In the genomic region with DNA sequence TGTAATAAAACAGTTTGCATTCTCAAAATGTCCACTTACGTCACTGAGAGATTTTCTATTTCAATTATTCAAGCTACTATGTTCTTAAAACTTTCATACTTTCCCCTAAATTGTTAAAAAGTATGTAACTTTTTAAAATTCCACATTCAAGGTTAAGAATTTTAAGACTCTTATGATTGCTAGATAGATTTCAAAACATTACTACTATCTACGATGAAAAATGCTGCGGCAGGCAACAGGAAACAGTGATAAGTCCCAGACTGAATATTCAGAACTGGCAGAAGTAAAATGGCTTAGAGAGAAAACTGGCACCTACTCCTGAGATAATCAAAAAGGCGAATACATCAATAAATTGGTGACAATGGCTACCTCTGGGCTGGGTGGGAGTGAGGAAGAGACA, we compare ENCODE assay signal across 18 cellular contexts. TPM values are rescaled to one million over a fixed set of nuclear protein-coding genes. Genes with fewer than 3 reads are reported as not detected.
DNase-seq lines count a peak whose midpoint lies in the region; ATAC-seq and TF ChIP-seq lines count a peak whose summit lies in the region.
"Had no signal": no experiment of that assay in that cellular context is flagged by ENCODE, and none has a peak within 500 bp of the region (broad histone marks: within the 10 kb centered on the region; RNA-seq: fewer than 3 reads in every experiment).

No MANE protein-coding gene starts in this region.

- H3K9me1 ChIP-seq in IMR-90 (ENCODE audit: insufficient read depth, low read length) = peaks cover 8% of the 10 kb centered on the region; the same call in 1 of the 2 replicates

- no peak overlapping the region for H3K4me3 ChIP-seq in A673 (ENCODE audit: low read depth, low read length, poor library complexity, severe bottlenecking)
- H3K4me3 ChIP-seq in IMR-90 (ENCODE audit: insufficient read depth, low read depth, low read length) = no peak overlapping the region
- no peak overlapping the region for H3K4me3 ChIP-seq in coronary artery
- no peak overlapping the region for H3K4me3 ChIP-seq in neural progenitor cell

- H3K4me1 Mint-ChIP-seq in neural progenitor cell = peaks cover 11% of the 10 kb centered on the region

- H3K14ac ChIP-seq in IMR-90 (replicated peaks; ENCODE audit: low read depth, low read length) = peak overlapping the region; percentile 7; the same call in 1 of the 2 replicates

- no peaks in the 10 kb centered on the region for H3K27me3 ChIP-seq in A673 (replicated peaks; ENCODE audit: insufficient read depth, low read depth, low read length, poor library complexity)
- no peaks in the 10 kb centered on the region for H3K27me3 ChIP-seq in IMR-90 (ENCODE audit: control insufficient read depth, insufficient read depth, low read length)
- no peaks in the 10 kb centered on the region for H3K27me3 ChIP-seq in neural progenitor cell

- H4K91ac ChIP-seq in IMR-90 (ENCODE audit: insufficient read depth, low read depth, low read length) = no peak overlapping the region

- POLR2A ChIA-PET in A673 (lab: Charles Lee; ENCODE audit: low non-redundant PET) (no interaction called here), IMR-90 (lab: Charles Lee; ENCODE audit: unreplicated experiment) (no interaction called here)

- dilution Hi-C loops in IMR-90 (cut with HindIII; ENCODE audit: low sequenced_read_pairs, unreplicated experiment) = no loop called here

- peaks cover 100% of the 10 kb centered on the region for H3K79me2 ChIP-seq in neural progenitor cell (ENCODE audit: low read depth)

- no peak for TF ChIP-seq RAD21 in IMR-90 (IDR thresholded peaks at IDR 0.05; ENCODE audit: low read length)

- H3K4me1 ChIP-seq in A673 (ENCODE audit: insufficient read depth, low read length, poor library complexity, severe bottlenecking) (peaks cover 48% of the 10 kb centered on the region), IMR-90 (ENCODE audit: control insufficient read depth, insufficient read depth, low read length) (peaks cover 13% of the 10 kb centered on the region), neural progenitor cell (peaks cover 3% of the 10 kb centered on the region)

- no peak overlapping the region for H3K4me3 Mint-ChIP-seq in neural progenitor cell
- H3K4me3 Mint-ChIP-seq: CD14-positive monocyte, HFFc6 had no signal

- peak overlapping the region; percentile 11 for H2BK5ac ChIP-seq in IMR-90 (ENCODE audit: low read depth, low read length, poor library complexity, severe bottlenecking)

- DNase-seq in A673 (ENCODE audit: low spot score) (no peak), IMR-90 (no peak), coronary artery (ENCODE audit: low spot score) (no peak), neural progenitor cell (ENCODE audit: low spot score) (no peak), NCI-H187 (lab: John Stamatoyannopoulos, UW) (no peak)
- DNase-seq in stimulated activated CD4-positive, alpha-beta T cell treated with anti-CD3 and anti-CD28 coated beads, Interleukin-1b, Interleukin-23, amount 100 ng/mL, for 48 hours = no peak
- DNase-seq in activated CD8-positive, alpha-beta memory T cell treated with anti-CD3 and anti-CD28 coated beads, Interleukin-2, amount 50 U/mL, for 4 hours = no peak
- DNase-seq: ACHN, AML-193, DMS 273 treated with DMSO at 0.1 percent for 48 hours, HFFc6, KBM-7, MV-4-11, NCI-H1417, NCI-H2029 treated with DMSO at 0.1 percent for 48 hours, NCI-H748 treated with DMSO at 0.1 percent for 48 hours, PC-3 had no signal

- H3K4ac ChIP-seq in IMR-90 (ENCODE audit: low read depth, low read length) = no peak overlapping the region

- H3K79me1 ChIP-seq in IMR-90 (ENCODE audit: low read depth in 1 of 2, low read length in 2 of 2) = peaks cover 0 to 36% of the 10 kb centered on the region in 2 experiments; a peak in 3 of 4 replicates

- H3K18ac ChIP-seq in IMR-90 (ENCODE audit: low read depth, low read length) = peak overlapping the region; percentile 29; the same call in 1 of the 2 replicates

- no CpG with 5 or more reads among the region's 4 CpGs for WGBS in IMR-90 (ENCODE audit: extremely low coverage in 2 of 2, insufficient read length in 1 of 2), 2 experiments

- H2BK120ac ChIP-seq in IMR-90 (ENCODE audit: low read depth, low read length) = no peak overlapping the region

- no peaks in the 10 kb centered on the region for H3K36me3 ChIP-seq in A673 (ENCODE audit: insufficient read depth, low read length, poor library complexity, severe bottlenecking)
- H3K36me3 ChIP-seq in IMR-90 (ENCODE audit: control insufficient read depth, insufficient read depth, low read length) = peaks cover 2% of the 10 kb centered on the region
- no peaks in the 10 kb centered on the region for H3K36me3 ChIP-seq in neural progenitor cell

- 0 out of 4 replicates have a peak overlapping the region, but pooled peaks of 1 of the 2 experiments have one; percentile 33 for H4K8ac ChIP-seq in IMR-90 (ENCODE audit: low read depth in 2 of 2, low read length in 2 of 2)

- H3K36me3 Mint-ChIP-seq in neural progenitor cell = no peaks in the 10 kb centered on the region

- in situ Hi-C loops in IMR-90 (cut with MboI; ENCODE audit: low sequenced_read_pairs) = no loop called here

- no peaks in the 10 kb centered on the region for H3F3A ChIP-seq in neural progenitor cell (ENCODE audit: low read depth)

- CTCF ChIA-PET in A673 (lab: Charles Lee) (no interaction called here), IMR-90 (lab: Yijun Ruan, JAX) (interaction anchor here (0.7 to 3.8 kb wide), 4 partner anchors 14 to 123 kb away, joined by 3 to 32 read pairs (median 8); no protein-coding TSS in a partner anchor)

- TF ChIP-seq CTCF in A673 (conservative IDR thresholded peaks at IDR 0.05; ENCODE audit: low read depth, low read length) (no peak), IMR-90 (conservative IDR thresholded peaks at IDR 0.05; ENCODE audit: low read depth, low read length) (no peak), coronary artery (IDR thresholded peaks at IDR 0.05) (no peak), neural progenitor cell (IDR thresholded peaks at IDR 0.05) (no peak)

- H3K27ac ChIP-seq in A673 (ENCODE audit: low read depth, low read length, poor library complexity, severe bottlenecking) (peak overlapping the region; percentile 48), IMR-90 (ENCODE audit: insufficient read depth, low read length) (no peak overlapping the region), coronary artery (peak overlapping the region; percentile 30 to 75), neural progenitor cell (no peak overlapping the region)

- H4K20me1 ChIP-seq in IMR-90 (ENCODE audit: insufficient read depth, low read length) (peaks cover 71% of the 10 kb centered on the region), neural progenitor cell (ENCODE audit: low read depth) (peaks cover 55% of the 10 kb centered on the region)

- H3K9ac ChIP-seq in IMR-90 (ENCODE audit: low read depth, low read length) (no peak overlapping the region; the same call in 1 of the 2 replicates), neural progenitor cell (no peak overlapping the region)

- no peak for TF ChIP-seq POLR2A in IMR-90 (IDR thresholded peaks at IDR 0.05; ENCODE audit: low read depth, low read length)

- peak overlapping the region; percentile 22; the same call in 1 of the 2 replicates for H3K4me2 ChIP-seq in IMR-90 (ENCODE audit: low read depth, low read length)
- H3K4me2 ChIP-seq in neural progenitor cell = no peak overlapping the region

- ATAC-seq in IMR-90 (ENCODE audit: low read depth) = no peak
- ATAC-seq: PC-3 had no signal

- H3K27ac Mint-ChIP-seq in neural progenitor cell = peak overlapping the region; percentile 26
- H3K27ac Mint-ChIP-seq: CD14-positive monocyte, HFFc6 had no signal

- H3K56ac ChIP-seq in IMR-90 (ENCODE audit: extremely low read depth, insufficient read depth, low read length) = no peak overlapping the region

- peak overlapping the region; percentile 31; the same call in 1 of the 2 replicates for H3K23ac ChIP-seq in IMR-90 (ENCODE audit: low read depth, low read length)

- intact Hi-C loops in A673 (cut with micrococcal nuclease; ENCODE audit: unreplicated experiment) (loop anchor here (5.0 kb wide), 1 partner anchor 102 kb away; no protein-coding TSS in a partner anchor), IMR-90 (cut with micrococcal nuclease) (no loop called here)

- H4K5ac ChIP-seq in IMR-90 (ENCODE audit: low read depth, low read length) = peak overlapping the region; percentile 18; the same call in 1 of the 2 replicates

- no peak overlapping the region for H2AFZ ChIP-seq in IMR-90 (replicated peaks; ENCODE audit: low read length, poor library complexity)
- no peak overlapping the region for H2AFZ ChIP-seq in neural progenitor cell (replicated peaks)

- no peaks in the 10 kb centered on the region for H3K27me3 Mint-ChIP-seq in neural progenitor cell (ENCODE audit: insufficient read depth, low read depth)

- H3K9me3 Mint-ChIP-seq in neural progenitor cell = no peaks in the 10 kb centered on the region
- H3K9me3 Mint-ChIP-seq: CD14-positive monocyte, HFFc6 had no signal

- H2AK5ac ChIP-seq in IMR-90 (ENCODE audit: low read depth, low read length) = 0 out of 2 replicates have a peak overlapping the region, but pooled peaks have one; percentile 64

- no peak overlapping the region for H2BK20ac ChIP-seq in IMR-90 (ENCODE audit: low read depth, low read length)

- H2AK9ac ChIP-seq in IMR-90 (replicated peaks; ENCODE audit: low read depth, low read length, poor library complexity) = no peak overlapping the region

- H3K9me3 ChIP-seq in A673 (ENCODE audit: low read depth, low read length, poor library complexity, severe bottlenecking) (no peaks in the 10 kb centered on the region), IMR-90 (ENCODE audit: control insufficient read depth, insufficient read depth, low read length) (no peaks in the 10 kb centered on the region), neural progenitor cell (ENCODE audit: low read depth) (no peaks in the 10 kb centered on the region)

- H2BK15ac ChIP-seq in IMR-90 (ENCODE audit: low read depth, low read length) = no peak overlapping the region

- BruUV-seq in A673 (replicated peaks; lab: Mats Ljungman, UMichigan) (no TSS peak), IMR-90 (replicated peaks; lab: Mats Ljungman, UMichigan) (no TSS peak)

TF ChIP-seq in IMR-90, 13 proteins besides CTCF, POLR2A, EP300 and RAD21 (continues in another document):
- TF ChIP-seq MAFK (IDR thresholded peaks at IDR 0.05; ENCODE audit: low read depth, low read length) = no peak
- TF ChIP-seq, protein P1, sequence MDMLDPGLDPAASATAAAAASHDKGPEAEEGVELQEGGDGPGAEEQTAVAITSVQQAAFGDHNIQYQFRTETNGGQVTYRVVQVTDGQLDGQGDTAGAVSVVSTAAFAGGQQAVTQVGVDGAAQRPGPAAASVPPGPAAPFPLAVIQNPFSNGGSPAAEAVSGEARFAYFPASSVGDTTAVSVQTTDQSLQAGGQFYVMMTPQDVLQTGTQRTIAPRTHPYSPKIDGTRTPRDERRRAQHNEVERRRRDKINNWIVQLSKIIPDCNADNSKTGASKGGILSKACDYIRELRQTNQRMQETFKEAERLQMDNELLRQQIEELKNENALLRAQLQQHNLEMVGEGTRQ (IDR thresholded peaks at IDR 0.05; ENCODE audit: low read depth, low read length) = no peak
- no peak for TF ChIP-seq MXI1 (IDR thresholded peaks at IDR 0.05; ENCODE audit: borderline replicate concordance, low read depth, low read length)

RNA-seq across cellular contexts. Expression of a gene that starts 16.2 kb away (rescaled TPM):
- 94.5 and 121 TPM in 2 replicates for total RNA-seq in A673 (2021)
- total RNA-seq in IMR-90 (2012; rRNA removed) = 154 and 284 TPM in 2 replicates
- polyA plus RNA-seq in IMR-90 (2012; rRNA removed) = 37.5 and 48.1 TPM in 2 replicates
- polyA plus RNA-seq in IMR-90 (2012; cell fraction: cytosol; rRNA removed) = 11.9 and 18.2 TPM in 2 replicates
- 8.3 and 70.9 TPM in 2 replicates for polyA plus RNA-seq in IMR-90 (2012; cell fraction: nucleus; rRNA removed; ENCODE audit: low replicate concordance)
- 105 and 113 TPM in 2 replicates for total RNA-seq in neural progenitor cell (ENCODE audit: low replicate concordance)

Comparison
In these comparisons a context has a peak if more than half of its experiments do, and no peak if none do; other contexts are left out.
1. H3K27ac ChIP-seq: peak in A673 (single experiment) and coronary artery (2 of 2); none in IMR-90 (single experiment) and neural progenitor cell (single experiment).